1 cellular context compared by ENCODE assay signal in genomic region chr15:58573270-58573669, GRCh38.
TF ChIP-seq lines count a peak whose summit lies in the region.

No MANE protein-coding gene starts in this region.

TF ChIP-seq in HepG2, 621 proteins besides CTCF, POLR2A, EP300 and RAD21 (continued from another document):
- TF ChIP-seq MXD1 (CRISPR knock-in tag; IDR thresholded peaks at IDR 0.05), result no peak
- no peak for TF ChIP-seq PCBP2 (optimal IDR thresholded peaks at IDR 0.05; ENCODE audit: low read depth, low read length, poor library complexity, severe bottlenecking)
- TF ChIP-seq HNF4A (CRISPR knock-in tag; IDR thresholded peaks at IDR 0.05), result peak; percentile 61
- TF ChIP-seq RXRB (CRISPR knock-in tag; IDR thresholded peaks at IDR 0.05; ENCODE audit: borderline replicate concordance), result 0 out of 2 replicates have a peak, but pooled peaks have one; percentile 40
- peak; percentile 80 for TF ChIP-seq RARA (CRISPR knock-in tag; IDR thresholded peaks at IDR 0.05)
- peak; percentile 42; the same call in 1 of the 2 replicates for TF ChIP-seq NR2C2 (CRISPR knock-in tag; IDR thresholded peaks at IDR 0.05; ENCODE audit: borderline replicate concordance)
- TF ChIP-seq FOXP4 (CRISPR knock-in tag; IDR thresholded peaks at IDR 0.05), result 0 out of 2 replicates have a peak, but pooled peaks have one; percentile 17
- TF ChIP-seq HDAC2 (CRISPR knock-in tag; IDR thresholded peaks at IDR 0.05), result peak; percentile 66
